8 cellular contexts compared by ENCODE assay signal in genomic region chr5:95823738-95824609, GRCh38. TPM values are rescaled to one million over a fixed set of nuclear protein-coding genes. Genes with fewer than 3 reads are reported as not detected.
DNase-seq lines count a peak whose midpoint lies in the region; ATAC-seq, FAIRE-seq and TF ChIP-seq lines count a peak whose summit lies in the region.

No MANE protein-coding gene starts in this region.

- no TSS peak for BruUV-seq in PC-3 (replicated peaks; lab: Mats Ljungman, UMichigan)

- peak in 1 of 2 experiments; percentile 25; a peak in 1 of 5 replicates for TF ChIP-seq RAD21 in A549 (conservative IDR thresholded peaks at IDR 0.05 in 1 of 2, IDR thresholded peaks at IDR 0.05 in 1 of 2)

- H3K9me3 ChIP-seq in A549 (no peaks in the 10 kb centered on the region), PC-3 (ENCODE audit: low read length) (no peaks in the 10 kb centered on the region), psoas muscle (no peaks in the 10 kb centered on the region)

- CTCF ChIA-PET in A549 (lab: Yijun Ruan, JAX) (interaction anchor here (0.8 to 9.3 kb wide), 11 partner anchors 8 to 179 kb away, joined by 3 to 59 read pairs (median 6); partner anchors contain the start of gene RFESD), PC-3 (lab: Charles Lee) (interaction anchor here (0.6 to 2.6 kb wide), 4 partner anchors 20 to 192 kb away, joined by 3 to 15 read pairs (median 3); no protein-coding TSS in a partner anchor)

- H3K36me3 ChIP-seq in PC-3 (ENCODE audit: low read depth, low read length) = no peaks in the 10 kb centered on the region
- peaks cover 2 to 23% of the 10 kb centered on the region in 2 donors for H3K36me3 ChIP-seq in psoas muscle (ENCODE audit: insufficient read depth in 1 of 2, low read depth in 1 of 2)

- WGBS in A549 (ENCODE audit: missing lambda C conversion rate) = 2% methylated on average over 12 of the region's 12 CpGs
- WGBS in psoas muscle, 3 donors = 26 to 39% (median 27%) methylated on average over 12 of the region's 12 CpGs

- H3K27me3 ChIP-seq in PC-3 (ENCODE audit: low read length) = no peaks in the 10 kb centered on the region
- H3K27me3 ChIP-seq in psoas muscle (ENCODE audit: insufficient read depth in 3 of 3, low read length in 2 of 3) = no peaks in the 10 kb centered on the region

- H3K4me3 ChIP-seq in A549 = peak overlapping the region; percentile 89
- peak overlapping the region; percentile 73 for H3K4me3 ChIP-seq in PC-3 (ENCODE audit: low read length)
- H3K4me3 ChIP-seq in psoas muscle = peak overlapping the region; percentile 95

- TF ChIP-seq CTCF in A549 (IDR thresholded peaks at IDR 0.05) (no peak), PC-3 (conservative IDR thresholded peaks at IDR 0.05; ENCODE audit: low read depth, low read length) (no peak), psoas muscle (IDR thresholded peaks at IDR 0.05) (no peak)

- peak overlapping the region; percentile 87 to 94 for H3K27ac ChIP-seq in A549
- peak overlapping the region; percentile 96 for H3K27ac ChIP-seq in PC-3 (ENCODE audit: low read length)
- H3K27ac ChIP-seq in psoas muscle = peak overlapping the region; percentile 95

- H3K4me1 ChIP-seq in A549 = peaks cover 47% of the 10 kb centered on the region
- H3K4me1 ChIP-seq in PC-3 (ENCODE audit: insufficient read depth, low read length) = peaks cover 22% of the 10 kb centered on the region
- peaks cover 39% of the 10 kb centered on the region for H3K4me1 ChIP-seq in psoas muscle

- peak in 1 of 2 experiments; percentile 33; a peak in 1 of 5 replicates for TF ChIP-seq EP300 in A549 (IDR thresholded peaks at IDR 0.05)

- TF ChIP-seq POLR2A in A549 (IDR thresholded peaks at IDR 0.05; ENCODE audit: low read length) = no peak

- peaks cover 30% of the 10 kb centered on the region for H3K79me2 ChIP-seq in PC-3 (ENCODE audit: low read length)

- H3K4me2 ChIP-seq in A549 = peak overlapping the region; percentile 95
- peak overlapping the region; percentile 87 for H3K4me2 ChIP-seq in PC-3 (ENCODE audit: low read length)

- POLR2A ChIA-PET in A549 (lab: Yijun Ruan, JAX) = interaction anchor here (0.7 to 5.0 kb wide), 12 partner anchors 11 to 838 kb away, joined by 3 to 71 read pairs (median 5); partner anchors contain the start of genes CAST and RFESD
- POLR2A ChIA-PET in PC-3 (lab: Charles Lee; ENCODE audit: unreplicated experiment) = interaction anchor here (0.6 to 1.0 kb wide), 5 partner anchors 11 to 269 kb away, joined by 3 to 5 read pairs (median 4); partner anchors contain the start of gene ARSK

- DNase-seq in A549 (ENCODE audit: low read depth in 1 of 2, low spot score in 1 of 2) = peak; percentile 90 to 91
- DNase-seq in PC-3 = peak; percentile 92
- peak; percentile 48 for DNase-seq in activated naive CD4-positive, alpha-beta T cell treated with Interleukin-2 at 50 U/mL for 16 hours
- DNase-seq in glomerular visceral epithelial cell (ENCODE audit: extremely low spot score) = peak; percentile 86
- DNase-seq in psoas muscle = peak; percentile 75 to 82
- no peak for DNase-seq in NCI-H2081 (lab: John Stamatoyannopoulos, UW)

- H4K20me1 ChIP-seq in PC-3 (ENCODE audit: low read length) = no peaks in the 10 kb centered on the region

- no peak for FAIRE-seq in A549 (lab: Jason Lieb, UNC)

- H2AFZ ChIP-seq in PC-3 (ENCODE audit: low read length) = peak overlapping the region; percentile 71

- peak overlapping the region; percentile 72 for H3K9ac ChIP-seq in PC-3 (ENCODE audit: low read length)

- H3F3A ChIP-seq in PC-3 (ENCODE audit: low read length, unreplicated experiment) = peaks cover 6% of the 10 kb centered on the region

- no peaks in the 10 kb centered on the region for H3K9me2 ChIP-seq in PC-3 (replicated peaks; ENCODE audit: low read length)

- ATAC-seq in A549 (peak; percentile 78 to 79), GM18519 (IDR thresholded peaks at IDR 0.05; ENCODE audit: low FRiP score, unreplicated experiment) (peak; percentile 41), HG03025 (IDR thresholded peaks at IDR 0.05; ENCODE audit: low FRiP score, unreplicated experiment) (peak; percentile 39), PC-3 (peak; percentile 59), psoas muscle (peak; percentile 51 to 65 (median 58))

- intact Hi-C loops in PC-3 (cut with micrococcal nuclease) (loop anchor here (1.0 to 10.0 kb wide), 3 partner anchors 23 to 269 kb away; partner anchors contain the start of genes ARSK, RHOBTB3 and SKIC3), psoas muscle (cut with DNase I) (loop anchor here in 1 of 2 donors (2.0 kb wide), 1 partner anchor 13 kb away; no protein-coding TSS in a partner anchor)

TF ChIP-seq in A549, 52 proteins besides CTCF, POLR2A, EP300 and RAD21:
- TF ChIP-seq JUNB (IDR thresholded peaks at IDR 0.05) (peak; percentile 54), GATA3 (IDR thresholded peaks at IDR 0.05; ENCODE audit: borderline replicate concordance) (peak; percentile 44; the same call in 1 of the 2 replicates), HOXA7 (CRISPR knock-in tag; IDR thresholded peaks at IDR 0.05) (no peak), CEBPB (IDR thresholded peaks at IDR 0.05) (peak in 1 of 2 experiments; percentile 48; a peak in 1 of 4 replicates), JUN (IDR thresholded peaks at IDR 0.05) (peak; percentile 45 to 60; a peak in 3 of 5 replicates), EHF (CRISPR knock-in tag; IDR thresholded peaks at IDR 0.05) (no peak), E2F6 (IDR thresholded peaks at IDR 0.05; ENCODE audit: borderline replicate concordance, low read depth) (peak; percentile 88), USF2 (IDR thresholded peaks at IDR 0.05) (peak; percentile 81), BCL3 (IDR thresholded peaks at IDR 0.05) (0 out of 3 replicates have a peak, but pooled peaks have one; percentile 31), SMC3 (IDR thresholded peaks at IDR 0.05) (0 out of 3 replicates have a peak, but pooled peaks have one; percentile 3), HEYL (CRISPR knock-in tag; IDR thresholded peaks at IDR 0.05) (0 out of 2 replicates have a peak, but pooled peaks have one; percentile 57), RFX5 (IDR thresholded peaks at IDR 0.05) (no peak), PHF8 (IDR thresholded peaks at IDR 0.05; ENCODE audit: borderline replicate concordance, low read depth) (no peak), HMGXB4 (CRISPR knock-in tag; IDR thresholded peaks at IDR 0.05; ENCODE audit: borderline replicate concordance) (no peak), FOSL2 (IDR thresholded peaks at IDR 0.05) (peak; percentile 39; the same call in 1 of the 2 replicates), FOSL2 (CRISPR knock-in tag; IDR thresholded peaks at IDR 0.05) (peak; percentile 86), MAX (IDR thresholded peaks at IDR 0.05) (0 out of 2 replicates have a peak, but pooled peaks have one; percentile 71)
TF ChIP-seq in A549: peak in this region for 11.

RNA-seq across cellular contexts. Expression of gene GLRX, which starts 1.4 kb away (rescaled TPM):
- polyA plus RNA-seq in A549 (2011; rRNA removed) = 329 and 381 TPM in 2 replicates
- polyA plus RNA-seq in A549 (2012; cell fraction: cytosol; rRNA removed) = 165 and 222 TPM in 2 replicates
- 49.6 and 81.8 TPM in 2 replicates for polyA plus RNA-seq in A549 (2012; cell fraction: nucleus; rRNA removed)
- polyA plus RNA-seq in A549 (2017; fragmentation: RNase III; extraction: RNeasy Plus Mini Kit Qiagen cat#74134 plus additional on column Dnase treatment) = 96.4 to 113 TPM (median 106 TPM) in 3 replicates
- 97.8 and 196 TPM in 2 replicates for polyA minus RNA-seq in A549 (2011; rRNA and poly(A)+ RNA removed)
- total RNA-seq in PC-3 (2014; rRNA removed) = 24.6 and 27.4 TPM in 2 replicates
- 100 to 1,000 TPM; 131 to 888 (median 651) TPM for total RNA-seq in psoas muscle
- polyA plus RNA-seq in psoas muscle = 1,000 to 10,000 TPM; 1,121 to 3,024 (median 1,342) TPM

Comparison
In these comparisons a context has a peak if more than half of its experiments do, and no peak if none do; other contexts are left out.
1. DNase-seq: peak in A549 (2 of 2), PC-3 (single experiment), activated naive CD4-positive, alpha-beta T cell treated with Interleukin-2 at 50 U/mL for 16 hours (single experiment), glomerular visceral epithelial cell (single experiment) and psoas muscle (2 of 2); none in NCI-H2081 (0 of 2).
2. Peak in every context shown above with its lines, with median percentiles within 50 percentile points of each other: ATAC-seq, H3K27ac ChIP-seq and H3K4me3 ChIP-seq.